ENCODE assay signal across 8 cellular contexts in genomic region chr17:1362964-1363363, GRCh38. TPM values are rescaled to one million over a fixed set of nuclear protein-coding genes. Genes with fewer than 3 reads are reported as not detected.
A peak's percentile ranks its signal among the peaks of the same experiment; 100 is the strongest.
DNase-seq lines count a peak whose midpoint lies in the region; ATAC-seq lines count a peak whose summit lies in the region.

No MANE protein-coding gene starts in this region.

- peaks cover 20 to 73% (median 48%) of the 10 kb centered on the region in 4 donors for H3K4me1 Mint-ChIP-seq in CD4-positive, CD25-positive, alpha-beta regulatory T cell
- peaks cover 35% of the 10 kb centered on the region for H3K4me1 Mint-ChIP-seq in activated naive CD8-positive, alpha-beta T cell treated with anti-CD3 and anti-CD28 coated beads, Interleukin-2, amount 10 ng/mL, durations not matched to agents 7 days and 5 days

- no peaks in the 10 kb centered on the region for H3K9me3 Mint-ChIP-seq in CD4-positive, CD25-positive, alpha-beta regulatory T cell
- H3K9me3 Mint-ChIP-seq in activated naive CD8-positive, alpha-beta T cell treated with anti-CD3 and anti-CD28 coated beads, Interleukin-2, amount 10 ng/mL, durations not matched to agents 7 days and 5 days = no peaks in the 10 kb centered on the region

- peak overlapping the region; percentile 55 to 87 (median 87) for H3K27ac Mint-ChIP-seq in CD4-positive, CD25-positive, alpha-beta regulatory T cell
- peak overlapping the region; percentile 67 for H3K27ac Mint-ChIP-seq in activated naive CD8-positive, alpha-beta T cell treated with anti-CD3 and anti-CD28 coated beads, Interleukin-2, amount 10 ng/mL, durations not matched to agents 7 days and 5 days

- no peaks in the 10 kb centered on the region for H3K27me3 Mint-ChIP-seq in CD4-positive, CD25-positive, alpha-beta regulatory T cell
- H3K27me3 Mint-ChIP-seq in activated naive CD8-positive, alpha-beta T cell treated with anti-CD3 and anti-CD28 coated beads, Interleukin-2, amount 10 ng/mL, durations not matched to agents 7 days and 5 days = no peaks in the 10 kb centered on the region

- peaks cover 31% of the 10 kb centered on the region for H3K36me3 ChIP-seq in CD4-positive, CD25-positive, alpha-beta regulatory T cell (ENCODE audit: control insufficient read depth, insufficient read depth, low read length)

- peaks cover 23% of the 10 kb centered on the region for H3K36me3 Mint-ChIP-seq in CD4-positive, CD25-positive, alpha-beta regulatory T cell
- peaks cover 17% of the 10 kb centered on the region for H3K36me3 Mint-ChIP-seq in activated naive CD8-positive, alpha-beta T cell treated with anti-CD3 and anti-CD28 coated beads, Interleukin-2, amount 10 ng/mL, durations not matched to agents 7 days and 5 days

- H3K27ac ChIP-seq in CD4-positive, CD25-positive, alpha-beta regulatory T cell (ENCODE audit: insufficient read depth, low read length, poor library complexity, severe bottlenecking) = peak overlapping the region; percentile 68

- H3K4me3 Mint-ChIP-seq in CD4-positive, CD25-positive, alpha-beta regulatory T cell = peak overlapping the region in 3 of 4 donors; percentile 34 to 79 (median 62)
- H3K4me3 Mint-ChIP-seq in activated naive CD8-positive, alpha-beta T cell treated with anti-CD3 and anti-CD28 coated beads, Interleukin-2, amount 10 ng/mL, durations not matched to agents 7 days and 5 days = peak overlapping the region; percentile 42

- H3K27me3 ChIP-seq in CD4-positive, CD25-positive, alpha-beta regulatory T cell (ENCODE audit: control insufficient read depth, insufficient read depth, low read length) = no peaks in the 10 kb centered on the region

- DNase-seq in CD4-positive, CD25-positive, alpha-beta regulatory T cell = no peak
- DNase-seq in activated naive CD8-positive, alpha-beta T cell treated with anti-CD3 and anti-CD28 coated beads, Interleukin-2, amount 10 ng/mL, durations not matched to agents 7 days and 5 days = no peak
- DNase-seq in midbrain (lab: John Stamatoyannopoulos, UW) (peak; percentile 12), NCI-H748 (lab: John Stamatoyannopoulos, UW; ENCODE audit: unreplicated experiment) (no peak), HuH-7 (ENCODE audit: low spot score) (no peak)

- POLR2A ChIA-PET in activated naive CD8-positive, alpha-beta T cell treated with anti-CD3 and anti-CD28 coated beads, Interleukin-2, amount 10 ng/mL, durations not matched to agents 7 days and 5 days (lab: Charles Lee) = interaction anchor here (1.2 to 3.1 kb wide), 2 partner anchors 37 to 153 kb away, joined by 4 to 21 read pairs; partner anchors contain the start of genes INPP5K and YWHAE

- ATAC-seq in CD4-positive, CD25-positive, alpha-beta regulatory T cell (ENCODE audit: low read depth in 2 of 2) = peak in 1 of 2 donors; percentile 10
- ATAC-seq in HG03175 (IDR thresholded peaks at IDR 0.05; ENCODE audit: unreplicated experiment) (peak; percentile 53), GM21529 (IDR thresholded peaks at IDR 0.05; ENCODE audit: unreplicated experiment) (no peak), GM19035 (IDR thresholded peaks at IDR 0.05; ENCODE audit: unreplicated experiment) (no peak)
- ATAC-seq in activated naive CD8-positive, alpha-beta T cell treated with anti-CD3 and anti-CD28 coated beads, Interleukin-2, amount 10 ng/mL, durations not matched to agents 7 days and 5 days (ENCODE audit: low read depth) = peak; percentile 17

- H3K4me3 ChIP-seq in CD4-positive, CD25-positive, alpha-beta regulatory T cell (ENCODE audit: low read depth, low read length) = peak overlapping the region; percentile 60

- peaks cover 50% of the 10 kb centered on the region for H3K4me1 ChIP-seq in CD4-positive, CD25-positive, alpha-beta regulatory T cell (ENCODE audit: control insufficient read depth, insufficient read depth, low read length, poor library complexity, severe bottlenecking)

- H3K9me3 ChIP-seq in CD4-positive, CD25-positive, alpha-beta regulatory T cell (ENCODE audit: control insufficient read depth in 2 of 2, low read length in 2 of 2) = no peaks in the 10 kb centered on the region

RNA-seq across cellular contexts. Expression of gene YWHAE, which starts 37.1 kb away (rescaled TPM):
- 136 TPM for total RNA-seq in CD4-positive, CD25-positive, alpha-beta regulatory T cell
- polyA plus RNA-seq in CD4-positive, CD25-positive, alpha-beta regulatory T cell = 10 to 100 TPM; 68.6 to 92.5 (median 82.5) TPM
- total RNA-seq in activated naive CD8-positive, alpha-beta T cell treated with anti-CD3 and anti-CD28 coated beads, Interleukin-2, amount 10 ng/mL, durations not matched to agents 7 days and 5 days = 100 to 1,000 TPM; 272 to 287 TPM

Comparison
In these comparisons a context has a peak if more than half of its experiments do, and no peak if none do; other contexts are left out.
1. ATAC-seq: peak in HG03175 (single experiment) and activated naive CD8-positive, alpha-beta T cell treated with anti-CD3 and anti-CD28 coated beads, Interleukin-2, amount 10 ng/mL, durations not matched to agents 7 days and 5 days (single experiment); none in GM21529 (single experiment) and GM19035 (single experiment).